Comparison of ENCODE assay signal across 32 cellular contexts in the genomic region with DNA sequence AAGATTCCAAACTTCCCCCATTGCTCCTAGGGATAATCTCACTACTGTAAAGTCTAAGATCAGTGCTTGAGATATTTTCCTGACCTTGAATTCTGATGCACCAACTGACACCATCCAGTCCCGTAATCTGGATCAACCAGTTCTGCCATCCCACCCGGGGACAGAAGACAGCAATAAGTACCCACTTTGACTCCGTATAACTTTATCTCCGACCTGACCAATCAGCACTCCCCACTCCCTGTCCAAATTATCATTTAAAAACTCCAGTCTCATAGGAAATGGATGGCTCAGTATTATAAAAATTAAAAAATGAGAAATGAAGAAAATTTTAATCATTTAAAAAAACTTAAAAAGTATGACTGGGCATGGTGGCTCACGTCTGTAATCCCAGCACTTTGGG.
A peak's percentile ranks its signal among the peaks of the same experiment; 100 is the strongest.
DNase-seq lines count a peak whose midpoint lies in the region; ATAC-seq, FAIRE-seq and TF ChIP-seq lines count a peak whose summit lies in the region.
"Had no signal": no experiment of that assay in that cellular context is flagged by ENCODE, and none has a peak within 500 bp of the region (broad histone marks: within the 10 kb centered on the region; RNA-seq: fewer than 3 reads in every experiment).

No MANE protein-coding gene starts in this region.

- H3K9me3 ChIP-seq in HEK293 (ENCODE audit: control insufficient read depth, insufficient read depth, low read depth, low read length) (no peaks in the 10 kb centered on the region), K562 (replicated peaks; ENCODE audit: control insufficient read depth, insufficient read depth, low read depth, low read length) (no peaks in the 10 kb centered on the region), sigmoid colon (no peaks in the 10 kb centered on the region)
- H3K9me3 ChIP-seq: BE2C had no signal

- ATAC-seq in K562 = no peak
- ATAC-seq in HG02973 (IDR thresholded peaks at IDR 0.05; ENCODE audit: unreplicated experiment) = no peak
- ATAC-seq: A549; CD8-positive, alpha-beta T cell had no signal

- no peak overlapping the region for H3K4me2 ChIP-seq in K562 (ENCODE audit: insufficient read depth, low read length)
- H3K4me2 ChIP-seq: A549, BLaER1 had no signal

- TF ChIP-seq EP300 in K562 (IDR thresholded peaks at IDR 0.05; ENCODE audit: low read length) (no peak), sigmoid colon (IDR thresholded peaks at IDR 0.05) (no peak)

- FAIRE-seq in K562 (lab: Jason Lieb, UNC) = no peak
- FAIRE-seq: A204.1, A549, D721Med had no signal

- no TSS peak for BruUV-seq in K562 (replicated peaks; lab: Mats Ljungman, UMichigan)

- DNase-seq in K562 (ENCODE audit: extremely low read depth in 1 of 4, low spot score in 3 of 4) = no peak
- DNase-seq in sigmoid colon = peak; percentile 33
- DNase-seq in NCI-H82 treated with DMSO at 0.1 percent for 48 hours (lab: John Stamatoyannopoulos, UW; ENCODE audit: unreplicated experiment) = no peak
- DNase-seq in 8988T = no peak
- DNase-seq: ACHN; AML-193; BE2C; C1 segment of cervical spinal cord; Caco-2; Calu3; CD4-positive, alpha-beta memory T cell; CD4-positive, alpha-beta T cell; CD4-positive, CD25-positive, alpha-beta regulatory T cell; CD8-positive, alpha-beta memory T cell; CD8-positive, alpha-beta T cell; COR-L47; DMS 273 treated with DMSO at 0.1 percent for 48 hours; DMS153; DMS53; DMS79; DMS79 treated with DMSO at 0.1 percent for 48 hours; DND-41; EL had no signal

- no peak overlapping the region for H3K4me3 ChIP-seq in HEK293 (ENCODE audit: low read depth, low read length)
- H3K4me3 ChIP-seq in K562 = no peak overlapping the region
- no peak overlapping the region for H3K4me3 ChIP-seq in sigmoid colon
- H3K4me3 ChIP-seq: A549; BLaER1; BLaER1 treated with 17β-estradiol and CSF1 and Interleukin-3, amounts not matched to agents 10 nM and 100 nM had no signal

- H3K36me3 ChIP-seq in HEK293 (ENCODE audit: control insufficient read depth in 2 of 2, insufficient read depth in 1 of 2, low read length in 2 of 2) (no peaks in the 10 kb centered on the region), K562 (ENCODE audit: control insufficient read depth, insufficient read depth, low read length) (no peaks in the 10 kb centered on the region), sigmoid colon (no peaks in the 10 kb centered on the region)
- H3K36me3 ChIP-seq: BE2C; BLaER1; BLaER1 treated with 17β-estradiol and CSF1 and Interleukin-3, amounts not matched to agents 10 nM and 100 nM had no signal

- no peak for TF ChIP-seq POLR2A in K562 (conservative IDR thresholded peaks at IDR 0.05)
- no peak for TF ChIP-seq POLR2A in sigmoid colon (IDR thresholded peaks at IDR 0.05)

- H4K20me1 ChIP-seq in K562 (replicated peaks; ENCODE audit: control insufficient read depth, insufficient read depth, low read length) = no peaks in the 10 kb centered on the region
- H4K20me1 ChIP-seq: BLaER1; BLaER1 treated with 17β-estradiol and CSF1 and Interleukin-3, amounts not matched to agents 10 nM and 100 nM had no signal

- no peak overlapping the region for H3K9ac ChIP-seq in K562 (ENCODE audit: insufficient read depth in 1 of 2, low read depth in 2 of 2, low read length in 2 of 2)
- H3K9ac ChIP-seq: BLaER1; BLaER1 treated with 17β-estradiol and CSF1 and Interleukin-3, amounts not matched to agents 10 nM and 100 nM had no signal

- TF ChIP-seq CTCF in HEK293 (tag by site-specific recombination; IDR thresholded peaks at IDR 0.05) (no peak), K562 (IDR thresholded peaks at IDR 0.05 in 2 of 3, conservative IDR thresholded peaks at IDR 0.05 in 1 of 3; ENCODE audit: insufficient read depth in 2 of 3, low read depth in 1 of 3, low read length in 3 of 3) (no peak), sigmoid colon (IDR thresholded peaks at IDR 0.05) (no peak)

- H3K27me3 ChIP-seq in K562 (ENCODE audit: control insufficient read depth in 2 of 2, insufficient read depth in 2 of 2, low read length in 2 of 2) (no peaks in the 10 kb centered on the region), sigmoid colon (no peaks in the 10 kb centered on the region)
- H3K27me3 ChIP-seq: BE2C; BLaER1; BLaER1 treated with 17β-estradiol and CSF1 and Interleukin-3, amounts not matched to agents 10 nM and 100 nM had no signal

- H3K4me1 ChIP-seq in HEK293 (ENCODE audit: control insufficient read depth, insufficient read depth, low read length) (no peaks in the 10 kb centered on the region), K562 (replicated peaks in 1 of 2; ENCODE audit: control insufficient read depth in 2 of 2, insufficient read depth in 2 of 2, low read length in 2 of 2) (peaks cover 0 to 2% of the 10 kb centered on the region in 2 experiments; a peak in 3 of 5 replicates), sigmoid colon (no peaks in the 10 kb centered on the region)
- H3K4me1 ChIP-seq: A549, BE2C, Caco-2 had no signal

- H3K27ac ChIP-seq in HEK293 (ENCODE audit: extremely low read depth, low read depth, low read length) (no peak overlapping the region), K562 (ENCODE audit: extremely low read depth, low read depth, low read length) (no peak overlapping the region), sigmoid colon (no peak overlapping the region)
- H3K27ac ChIP-seq: 22Rv1; A549; BLaER1; BLaER1 treated with 17β-estradiol and CSF1 and Interleukin-3, amounts not matched to agents 10 nM and 100 nM; C4-2B had no signal

- H3K9me1 ChIP-seq in K562 (ENCODE audit: control insufficient read depth, insufficient read depth, low read length) = no peaks in the 10 kb centered on the region

- POLR2A ChIA-PET in HEK293 (lab: Yijun Ruan, JAX) = no interaction called here
- POLR2A ChIA-PET in K562 (lab: Yijun Ruan, JAX) = no interaction called here

- intact Hi-C loops in K562 (cut with micrococcal nuclease) (no loop called here), sigmoid colon (cut with DNase I) (no loop called here)

- in situ Hi-C loops in K562 (cut with MboI) = no loop called here

- TF ChIP-seq RAD21 in K562 (CRISPR knock-in tag; conservative IDR thresholded peaks at IDR 0.05 in 1 of 2, IDR thresholded peaks at IDR 0.05 in 1 of 2) = no peak

- CTCF ChIA-PET in HEK293 (lab: Yijun Ruan, JAX) (no interaction called here), K562 (lab: Yijun Ruan, JAX; ENCODE audit: low intra/inter-chr PET ratio) (no interaction called here)

- WGBS in K562 (ENCODE audit: insufficient coverage, low coverage, missing lambda C conversion rate) = 45% methylated on average over 5 of the region's 5 CpGs
- WGBS in sigmoid colon, 2 donors = 67 to 74% methylated on average over 5 of the region's 5 CpGs

- H2AFZ ChIP-seq in K562 (ENCODE audit: low read depth, low read length) = no peak overlapping the region

- H3K79me2 ChIP-seq in K562 (ENCODE audit: control insufficient read depth, insufficient read depth, low read length) = no peaks in the 10 kb centered on the region

TF ChIP-seq in HEK293, 187 proteins besides CTCF, POLR2A, EP300 and RAD21:
- TF ChIP-seq ZNF707 (tag by site-specific recombination; IDR thresholded peaks at IDR 0.05) (peak; percentile 76), KLF16 (tag by site-specific recombination; IDR thresholded peaks at IDR 0.05) (no peak)

TF ChIP-seq in K562, 482 proteins besides CTCF, POLR2A, EP300 and RAD21:
- TF ChIP-seq FOXA3 (CRISPR knock-in tag; conservative IDR thresholded peaks at IDR 0.05 in 1 of 2, IDR thresholded peaks at IDR 0.05 in 1 of 2) = no peak
- TF ChIP-seq ZNF707 (CRISPR knock-in tag; conservative IDR thresholded peaks at IDR 0.05) = peak; percentile 85

Comparison
In these comparisons a context has a peak if more than half of its experiments do, and no peak if none do; other contexts are left out.
1. Of the 44 proteins assayed by ChIP-seq in both K562 and HEK293: peak only in K562: none; only in HEK293: none; in both: ZNF707; in neither: 43.